Comparison of ENCODE assay signal across 8 cellular contexts in the genomic region with DNA sequence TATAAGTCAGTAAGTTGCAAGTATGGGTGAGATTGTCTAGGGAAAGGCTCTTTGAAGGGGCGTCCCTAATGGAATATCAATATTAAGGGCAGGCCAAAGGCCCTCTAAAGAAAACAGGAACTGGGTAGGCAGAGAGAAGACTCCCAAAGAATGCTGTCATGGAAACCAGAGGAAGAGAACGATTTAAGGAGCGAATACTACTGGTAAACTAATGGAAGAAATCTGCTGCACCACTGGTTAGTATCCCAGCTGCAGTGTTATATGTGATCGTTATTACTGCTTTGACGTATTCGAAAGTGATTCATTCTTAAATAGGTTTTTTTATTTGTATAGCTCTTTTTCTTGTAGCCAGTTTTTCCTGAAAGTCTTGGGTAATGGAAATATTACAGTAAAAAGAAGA. TPM values are rescaled to one million over a fixed set of nuclear protein-coding genes. Genes with fewer than 3 reads are reported as not detected.
DNase-seq lines count a peak whose midpoint lies in the region; ATAC-seq, FAIRE-seq and TF ChIP-seq lines count a peak whose summit lies in the region.

No MANE protein-coding gene starts in this region.

- no peak for TF ChIP-seq CTCF in AG09309 (IDR thresholded peaks at IDR 0.05; ENCODE audit: control insufficient read depth, insufficient read depth, low read depth, low read length, missing control alignments)
- no peak for TF ChIP-seq CTCF in HL-60 (IDR thresholded peaks at IDR 0.05; ENCODE audit: insufficient read depth, low read length)
- TF ChIP-seq CTCF in mesothelial cell of epicardium (IDR thresholded peaks at IDR 0.05; ENCODE audit: unreplicated experiment), result no peak

- peak overlapping the region; percentile 98 for H3K4me3 Mint-ChIP-seq in activated naive CD8-positive, alpha-beta T cell treated with anti-CD3 and anti-CD28 coated beads, Interleukin-2, amount 50 U/mL, for 24 hours
- peak overlapping the region; percentile 90 for H3K4me3 Mint-ChIP-seq in mesothelial cell of epicardium

- no peak for FAIRE-seq in urothelium cell line (lab: Jason Lieb, UNC)

- H3K27me3 ChIP-seq in HL-60 (ENCODE audit: insufficient read depth, poor library complexity, severe bottlenecking), result no peaks in the 10 kb centered on the region

- no peak for ATAC-seq in activated naive CD8-positive, alpha-beta T cell treated with anti-CD3 and anti-CD28 coated beads, Interleukin-2, amount 50 U/mL, for 24 hours
- no peak for ATAC-seq in HG03175 (IDR thresholded peaks at IDR 0.05; ENCODE audit: unreplicated experiment)

- peak overlapping the region; percentile 96 for H3K27ac Mint-ChIP-seq in activated naive CD8-positive, alpha-beta T cell treated with anti-CD3 and anti-CD28 coated beads, Interleukin-2, amount 50 U/mL, for 24 hours
- peak overlapping the region; percentile 95 for H3K27ac Mint-ChIP-seq in mesothelial cell of epicardium

- H3K36me3 Mint-ChIP-seq in activated naive CD8-positive, alpha-beta T cell treated with anti-CD3 and anti-CD28 coated beads, Interleukin-2, amount 50 U/mL, for 24 hours (ENCODE audit: low read depth), result peaks cover 50% of the 10 kb centered on the region
- H3K36me3 Mint-ChIP-seq in mesothelial cell of epicardium, result peaks cover 25% of the 10 kb centered on the region

- H3K9me3 Mint-ChIP-seq in activated naive CD8-positive, alpha-beta T cell treated with anti-CD3 and anti-CD28 coated beads, Interleukin-2, amount 50 U/mL, for 24 hours, result peaks cover 5% of the 10 kb centered on the region
- H3K9me3 Mint-ChIP-seq in mesothelial cell of epicardium, result peaks cover 4% of the 10 kb centered on the region

- no peaks in the 10 kb centered on the region for H3K27me3 Mint-ChIP-seq in activated naive CD8-positive, alpha-beta T cell treated with anti-CD3 and anti-CD28 coated beads, Interleukin-2, amount 50 U/mL, for 24 hours
- no peaks in the 10 kb centered on the region for H3K27me3 Mint-ChIP-seq in mesothelial cell of epicardium (ENCODE audit: low read depth)

- H3K27ac ChIP-seq in HL-60 (replicated peaks), result peak overlapping the region; percentile 97

- H3K4me3 ChIP-seq in AG09309 (ENCODE audit: control insufficient read depth, low read depth, low read length), result peak overlapping the region; percentile 57
- H3K4me3 ChIP-seq in HL-60 (replicated peaks; ENCODE audit: insufficient read depth, low read length), result peak overlapping the region; percentile 81

- DNase-seq in AG09309 (ENCODE audit: low read depth) (no peak), HL-60 (ENCODE audit: low read depth in 1 of 2, low spot score in 1 of 2) (peak in 1 of 2 experiments; percentile 35), mesothelial cell of epicardium (ENCODE audit: low spot score in 2 of 2, unreplicated experiment in 2 of 2) (no peak), urothelium cell line (ENCODE audit: low spot score) (no peak), iPS-NIHi11 (ENCODE audit: low spot score) (no peak), anterior cingulate cortex (lab: John Stamatoyannopoulos, UW) (no peak)
- no peak for DNase-seq in activated naive CD8-positive, alpha-beta T cell treated with anti-CD3 and anti-CD28 coated beads, Interleukin-2, amount 50 U/mL, for 24 hours

- H3K4me1 Mint-ChIP-seq in activated naive CD8-positive, alpha-beta T cell treated with anti-CD3 and anti-CD28 coated beads, Interleukin-2, amount 50 U/mL, for 24 hours, result peaks cover 57% of the 10 kb centered on the region
- peaks cover 44% of the 10 kb centered on the region for H3K4me1 Mint-ChIP-seq in mesothelial cell of epicardium

RNA-seq across cellular contexts. Expression of a gene that starts 1.3 kb away (rescaled TPM):
- 53.3 to 56.5 TPM (median 55.4 TPM) in 3 replicates for total RNA-seq in mesothelial cell of epicardium

RNA-seq across cellular contexts. Expression of a gene that starts 4.7 kb away (rescaled TPM):
- 6.1 to 10.1 TPM (median 7.9 TPM) in 3 replicates for total RNA-seq in mesothelial cell of epicardium

RNA-seq across cellular contexts. Expression of a gene that starts 26.2 kb away (rescaled TPM):
- 86.7 to 98.8 TPM (median 92.8 TPM) in 3 replicates for total RNA-seq in mesothelial cell of epicardium

RNA-seq across cellular contexts. Expression of a gene that starts 26.5 kb away (rescaled TPM):
- 0.07 to 0.16 TPM (median 0.11 TPM) in 3 replicates for total RNA-seq in mesothelial cell of epicardium
